Comparison of ENCODE assay signal across 17 cellular contexts in the genomic region with DNA sequence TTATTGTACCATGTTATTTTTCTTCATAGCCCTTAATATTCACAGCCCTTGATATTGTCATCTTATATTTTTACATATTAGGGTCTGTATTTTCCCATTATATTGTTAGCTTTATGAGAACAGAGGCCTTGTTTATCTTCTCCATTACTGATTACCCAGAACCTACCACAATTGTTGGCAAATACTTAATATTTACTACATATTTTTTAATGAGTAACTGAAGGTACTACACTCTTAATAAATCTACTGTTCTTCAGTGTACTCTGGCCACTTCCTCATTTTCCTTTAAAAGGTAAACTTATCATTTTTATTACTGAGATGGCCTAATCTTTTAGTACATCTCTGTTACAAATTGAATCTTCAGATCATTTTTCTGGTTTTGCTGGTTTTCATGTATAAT.
DNase-seq lines count a peak whose midpoint lies in the region; ATAC-seq and TF ChIP-seq lines count a peak whose summit lies in the region.
"Had no signal": no experiment of that assay in that cellular context is flagged by ENCODE, and none has a peak within 500 bp of the region (broad histone marks: within the 10 kb centered on the region; RNA-seq: fewer than 3 reads in every experiment).

No MANE protein-coding gene starts in this region.

- POLR2A ChIA-PET in CD4-positive, alpha-beta T cell (lab: Charles Lee): no interaction called here

- H3K4me1 Mint-ChIP-seq in CD4-positive, alpha-beta T cell (ENCODE audit: low read depth): no peaks in the 10 kb centered on the region
- H3K4me1 Mint-ChIP-seq: CD14-positive monocyte; CD8-positive, alpha-beta memory T cell had no signal

- H3K9me3 Mint-ChIP-seq in CD4-positive, alpha-beta T cell: no peaks in the 10 kb centered on the region
- H3K9me3 Mint-ChIP-seq: CD14-positive monocyte, H9 had no signal

- no peak for TF ChIP-seq CTCF in LNCaP clone FGC (IDR thresholded peaks at IDR 0.05; ENCODE audit: control insufficient read depth, extremely low read depth, insufficient read depth)
- TF ChIP-seq CTCF in CD4-positive, alpha-beta T cell (IDR thresholded peaks at IDR 0.05): no peak

- H3K4me3 Mint-ChIP-seq in CD4-positive, alpha-beta T cell: no peak overlapping the region
- H3K4me3 Mint-ChIP-seq: CD14-positive monocyte; CD8-positive, alpha-beta memory T cell; H9 had no signal

- H3K27me3 ChIP-seq in CD4-positive, alpha-beta T cell (ENCODE audit: control insufficient read depth, insufficient read depth, low read length): no peaks in the 10 kb centered on the region

- ATAC-seq in GM18861 (IDR thresholded peaks at IDR 0.05; ENCODE audit: unreplicated experiment) (peak; percentile 88), HG03135 (IDR thresholded peaks at IDR 0.05; ENCODE audit: unreplicated experiment) (peak; percentile 88), GM18868 (IDR thresholded peaks at IDR 0.05; ENCODE audit: unreplicated experiment) (no peak), GM19328 (IDR thresholded peaks at IDR 0.05; ENCODE audit: unreplicated experiment) (no peak)
- no peak for ATAC-seq in CD4-positive, alpha-beta T cell (ENCODE audit: poor library complexity)
- ATAC-seq: A549 had no signal

- H3K27ac Mint-ChIP-seq in CD4-positive, alpha-beta T cell: no peak overlapping the region
- H3K27ac Mint-ChIP-seq: CD14-positive monocyte; CD8-positive, alpha-beta memory T cell; H9 had no signal

- H3K36me3 Mint-ChIP-seq in CD4-positive, alpha-beta T cell (ENCODE audit: low read depth): no peaks in the 10 kb centered on the region
- H3K36me3 Mint-ChIP-seq: CD14-positive monocyte; CD8-positive, alpha-beta memory T cell had no signal

- intact Hi-C loops in CD4-positive, alpha-beta T cell (cut with DNase I, micrococcal nuclease): no loop called here

- H3K27me3 Mint-ChIP-seq in CD4-positive, alpha-beta T cell: no peaks in the 10 kb centered on the region

- DNase-seq in LNCaP clone FGC (ENCODE audit: low read depth) (peak; percentile 13), AG08396 (ENCODE audit: low spot score) (no peak)
- DNase-seq in CD4-positive, alpha-beta T cell: no peak
- DNase-seq: Caco-2; CD8-positive, alpha-beta memory T cell; DMS53; GF-D8; GOT3; H9; Kasumi-1; KBM-7 had no signal

- no peak overlapping the region for H3K4me3 ChIP-seq in LNCaP clone FGC (ENCODE audit: low read depth, low read length)
- H3K4me3 ChIP-seq: A549 had no signal

- no peak overlapping the region for H3K27ac ChIP-seq in CD4-positive, alpha-beta T cell (ENCODE audit: low read depth, low read length)
- H3K27ac ChIP-seq: A549 had no signal

- no peaks in the 10 kb centered on the region for H3K9me3 ChIP-seq in CD4-positive, alpha-beta T cell (ENCODE audit: control insufficient read depth, low read length)
- H3K9me3 ChIP-seq: A549, Caco-2 had no signal

- CTCF ChIA-PET in CD4-positive, alpha-beta T cell (lab: Charles Lee): no interaction called here

Comparison
In these comparisons a context has a peak if more than half of its experiments do, and no peak if none do; other contexts are left out.
1. ATAC-seq: peak in GM18861 (single experiment) and HG03135 (single experiment); none in CD4-positive, alpha-beta T cell (single experiment), GM18868 (single experiment) and GM19328 (single experiment).